In genomic region chr5:127358782-127359181, GRCh38 we compare ENCODE assay signal across 13 cellular contexts.
DNase-seq lines count a peak whose midpoint lies in the region; ATAC-seq and TF ChIP-seq lines count a peak whose summit lies in the region.
"Had no signal": no experiment of that assay in that cellular context is flagged by ENCODE, and none has a peak within 500 bp of the region (broad histone marks: within the 10 kb centered on the region; RNA-seq: fewer than 3 reads in every experiment).

No MANE protein-coding gene starts in this region.

- peaks cover 26% of the 10 kb centered on the region for H3K4me1 Mint-ChIP-seq in chondrocyte (ENCODE audit: low read depth)
- H3K4me1 Mint-ChIP-seq: activated CD4-positive, alpha-beta T cell treated with anti-CD3 and anti-CD28 coated beads for 36 hours; activated naive CD8-positive, alpha-beta T cell treated with anti-CD3 and anti-CD28 coated beads for 36 hours; memory B cell had no signal

- H3K36me3 Mint-ChIP-seq in chondrocyte (ENCODE audit: low read depth): no peaks in the 10 kb centered on the region
- H3K36me3 Mint-ChIP-seq: activated naive CD8-positive, alpha-beta T cell treated with anti-CD3 and anti-CD28 coated beads for 36 hours; memory B cell had no signal

- no peak for TF ChIP-seq CTCF in chondrocyte (IDR thresholded peaks at IDR 0.05)

- H3K9me3 Mint-ChIP-seq in chondrocyte (ENCODE audit: low read depth): no peaks in the 10 kb centered on the region
- H3K9me3 Mint-ChIP-seq: activated naive CD8-positive, alpha-beta T cell treated with anti-CD3 and anti-CD28 coated beads for 36 hours; dendritic cell treated with granulocyte-macrophage colony-stimulating factor and Interleukin-4, amounts not matched to agents 40 ng/mL and 50 ng/mL, for 4 days; memory B cell had no signal

- H3K27ac Mint-ChIP-seq in chondrocyte (ENCODE audit: unreplicated experiment): peak overlapping the region; percentile 85
- H3K27ac Mint-ChIP-seq: activated CD4-positive, alpha-beta T cell treated with anti-CD3 and anti-CD28 coated beads for 36 hours; activated naive CD8-positive, alpha-beta T cell treated with anti-CD3 and anti-CD28 coated beads for 36 hours; dendritic cell treated with granulocyte-macrophage colony-stimulating factor and Interleukin-4, amounts not matched to agents 40 ng/mL and 50 ng/mL, for 4 days; memory B cell had no signal

- H3K4me3 Mint-ChIP-seq in chondrocyte (ENCODE audit: unreplicated experiment): no peak overlapping the region
- H3K4me3 Mint-ChIP-seq: activated CD4-positive, alpha-beta T cell treated with anti-CD3 and anti-CD28 coated beads for 36 hours; activated naive CD8-positive, alpha-beta T cell treated with anti-CD3 and anti-CD28 coated beads for 36 hours; dendritic cell treated with granulocyte-macrophage colony-stimulating factor and Interleukin-4, amounts not matched to agents 40 ng/mL and 50 ng/mL, for 4 days; memory B cell had no signal

- no peaks in the 10 kb centered on the region for H3K27me3 Mint-ChIP-seq in chondrocyte (ENCODE audit: low read depth)
- H3K27me3 Mint-ChIP-seq: dendritic cell treated with granulocyte-macrophage colony-stimulating factor and Interleukin-4, amounts not matched to agents 40 ng/mL and 50 ng/mL, for 4 days had no signal

- peak; percentile 33 for DNase-seq in AG20443 (ENCODE audit: low spot score)
- DNase-seq in MV-4-11 (lab: John Stamatoyannopoulos, UW): peak; percentile 66
- DNase-seq in chondrocyte (ENCODE audit: low spot score): no peak
- peak; percentile 70 for DNase-seq in myocyte (ENCODE audit: low read depth)
- no peak for DNase-seq in NCI-H774 (lab: John Stamatoyannopoulos, UW)
- no peak for DNase-seq in stimulated activated CD4-positive, alpha-beta T cell treated with anti-CD3 and anti-CD28 coated beads, Interleukin-2, amount 100 ng/mL, for 48 hours
- DNase-seq: activated CD4-positive, alpha-beta T cell treated with anti-CD3 and anti-CD28 coated beads for 36 hours; activated naive CD8-positive, alpha-beta T cell treated with anti-CD3 and anti-CD28 coated beads for 36 hours; esophagus squamous epithelium had no signal

- ATAC-seq in HG03442 (IDR thresholded peaks at IDR 0.05; ENCODE audit: unreplicated experiment) (no peak), GM18870 (IDR thresholded peaks at IDR 0.05; ENCODE audit: unreplicated experiment) (no peak)
- ATAC-seq: activated CD4-positive, alpha-beta T cell treated with anti-CD3 and anti-CD28 coated beads for 36 hours had no signal

Comparison
In these comparisons a context has a peak if more than half of its experiments do, and no peak if none do; other contexts are left out.
1. DNase-seq: peak in AG20443 (single experiment), MV-4-11 (single experiment) and myocyte (single experiment); none in chondrocyte (single experiment), NCI-H774 (single experiment) and stimulated activated CD4-positive, alpha-beta T cell treated with anti-CD3 and anti-CD28 coated beads, Interleukin-2, amount 100 ng/mL, for 48 hours (0 of 2).